13 cellular contexts compared by ENCODE assay signal in the genomic region with DNA sequence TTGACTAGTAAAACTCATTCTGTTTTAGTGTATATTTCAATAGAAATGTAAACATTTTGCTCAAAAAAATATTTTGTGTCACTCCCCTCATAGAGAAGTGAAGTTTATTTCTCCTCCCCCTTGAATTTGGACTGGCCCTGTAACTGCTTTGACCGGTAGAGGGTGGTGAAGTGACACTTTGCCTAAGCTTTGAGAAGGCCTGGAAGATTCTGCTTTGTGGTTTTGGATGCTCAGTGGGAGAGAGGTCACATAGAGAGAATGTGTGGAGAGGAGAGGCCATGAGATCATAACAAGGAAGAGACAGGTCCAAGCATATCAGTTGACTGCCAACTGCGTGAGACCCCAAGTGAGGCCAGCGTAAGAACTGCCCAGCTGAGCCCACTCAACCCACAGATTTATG. TPM values are rescaled to one million over a fixed set of nuclear protein-coding genes. Genes with fewer than 3 reads are reported as not detected.
A peak's percentile ranks its signal among the peaks of the same experiment; 100 is the strongest.
DNase-seq lines count a peak whose midpoint lies in the region; ATAC-seq and TF ChIP-seq lines count a peak whose summit lies in the region.
"Had no signal": no experiment of that assay in that cellular context is flagged by ENCODE, and none has a peak within 500 bp of the region (broad histone marks: within the 10 kb centered on the region; RNA-seq: fewer than 3 reads in every experiment).

No MANE protein-coding gene starts in this region.

- H3K36me3 ChIP-seq in HAP-1 (replicated peaks) = no peaks in the 10 kb centered on the region
- H3K36me3 ChIP-seq in fibroblast of lung (ENCODE audit: control insufficient read depth, insufficient read depth, low read length) = no peaks in the 10 kb centered on the region
- H3K36me3 ChIP-seq: colonic mucosa had no signal

- no peak overlapping the region for H3K27ac Mint-ChIP-seq in progenitor cell of endocrine pancreas
- H3K27ac Mint-ChIP-seq: activated CD8-positive, alpha-beta T cell treated with anti-CD3 and anti-CD28 coated beads, Interleukin-2, amount 10 ng/mL, durations not matched to agents 7 days and 5 days; activated naive CD4-positive, alpha-beta T cell treated with anti-CD3 and anti-CD28 coated beads, Interleukin-2, amount 50 U/mL, for 72 hours; naive B cell had no signal

- no peak for ATAC-seq in Right ventricle myocardium superior (ENCODE audit: poor library complexity)
- ATAC-seq: activated CD8-positive, alpha-beta T cell treated with anti-CD3 and anti-CD28 coated beads, Interleukin-2, amount 10 ng/mL, durations not matched to agents 7 days and 5 days; activated naive CD4-positive, alpha-beta T cell treated with anti-CD3 and anti-CD28 coated beads, Interleukin-2, amount 50 U/mL, for 72 hours had no signal

- H3K4me1 ChIP-seq in HAP-1 (no peaks in the 10 kb centered on the region; the same call in 1 of the 2 replicates), fibroblast of lung (ENCODE audit: control insufficient read depth, extremely low read depth, insufficient read depth, low read length) (no peaks in the 10 kb centered on the region)
- H3K4me1 ChIP-seq: colonic mucosa, testis had no signal

- no peak overlapping the region for H3K27ac ChIP-seq in fibroblast of lung (ENCODE audit: insufficient read depth, low read length)
- H3K27ac ChIP-seq: colonic mucosa, testis had no signal

- in situ Hi-C loops in HAP-1 (cut with MboI; ENCODE audit: low sequenced_read_pairs) = loop anchor here (5.0 kb wide), 1 partner anchor 107 kb away; no protein-coding TSS in a partner anchor

- no peaks in the 10 kb centered on the region for H3K4me1 Mint-ChIP-seq in progenitor cell of endocrine pancreas (ENCODE audit: low read depth)
- H3K4me1 Mint-ChIP-seq: naive B cell had no signal

- H3K9ac ChIP-seq in fibroblast of lung (ENCODE audit: insufficient read depth, low read length) = no peak overlapping the region

- no peak overlapping the region for H3K4me3 ChIP-seq in HAP-1
- H3K4me3 ChIP-seq in fibroblast of lung (replicated peaks in 1 of 4; ENCODE audit: control extremely low read depth in 1 of 4, insufficient read depth in 1 of 4, low read depth in 3 of 4, low read length in 4 of 4) = no peak overlapping the region
- H3K4me3 ChIP-seq: colonic mucosa, testis had no signal

- H3K27me3 Mint-ChIP-seq in progenitor cell of endocrine pancreas = peaks cover 8% of the 10 kb centered on the region

- no peak overlapping the region for H3K4me2 ChIP-seq in fibroblast of lung (ENCODE audit: extremely low read depth, insufficient read depth, low read length)

- no peaks in the 10 kb centered on the region for H3K79me2 ChIP-seq in fibroblast of lung (ENCODE audit: control insufficient read depth, insufficient read depth, low read length)

- DNase-seq in HAP-1 (ENCODE audit: low spot score in 2 of 2) (peak; percentile 65 to 75), RPMI7951 (ENCODE audit: low read depth) (peak; percentile 29), fibroblast of lung (ENCODE audit: low read depth in 2 of 2) (peak in 1 of 2 donors; percentile 28), progenitor cell of endocrine pancreas (ENCODE audit: low spot score, unreplicated experiment) (no peak), amniotic stem cell (lab: John Stamatoyannopoulos, UW) (no peak), Right ventricle myocardium superior (no peak)
- DNase-seq in effector CD8-positive, alpha-beta T cell (lab: John Stamatoyannopoulos, UW) = no peak
- DNase-seq: activated CD8-positive, alpha-beta T cell treated with anti-CD3 and anti-CD28 coated beads, Interleukin-2, amount 10 ng/mL, durations not matched to agents 7 days and 5 days; colonic mucosa; naive B cell; NCI-H446 treated with DMSO at 0.1 percent for 48 hours; testis had no signal

- H4K20me1 ChIP-seq in fibroblast of lung (ENCODE audit: control insufficient read depth, extremely low read depth, insufficient read depth, low read length) = no peaks in the 10 kb centered on the region

- H3K4me3 Mint-ChIP-seq in progenitor cell of endocrine pancreas (ENCODE audit: low read depth) = no peak overlapping the region
- H3K4me3 Mint-ChIP-seq: activated CD8-positive, alpha-beta T cell treated with anti-CD3 and anti-CD28 coated beads, Interleukin-2, amount 10 ng/mL, durations not matched to agents 7 days and 5 days; naive B cell had no signal

- H3K27me3 ChIP-seq in HAP-1 (ENCODE audit: low read depth) = no peaks in the 10 kb centered on the region
- H3K27me3 ChIP-seq in fibroblast of lung (ENCODE audit: control insufficient read depth, insufficient read depth, low read length) = no peaks in the 10 kb centered on the region
- H3K27me3 ChIP-seq: colonic mucosa, testis had no signal

- peak; percentile 7 to 38 for TF ChIP-seq CTCF in fibroblast of lung (conservative IDR thresholded peaks at IDR 0.05 in 1 of 2, IDR thresholded peaks at IDR 0.05 in 1 of 2; ENCODE audit: low read depth in 1 of 2, low read length in 2 of 2)
- TF ChIP-seq CTCF in progenitor cell of endocrine pancreas (IDR thresholded peaks at IDR 0.05; ENCODE audit: unreplicated experiment) = peak; percentile 47

- H2AFZ ChIP-seq in fibroblast of lung (ENCODE audit: low read length) = no peak overlapping the region

- H3K36me3 Mint-ChIP-seq in progenitor cell of endocrine pancreas (ENCODE audit: insufficient read depth) = no peaks in the 10 kb centered on the region
- H3K36me3 Mint-ChIP-seq: activated naive CD4-positive, alpha-beta T cell treated with anti-CD3 and anti-CD28 coated beads, Interleukin-2, amount 50 U/mL, for 72 hours; naive B cell had no signal

- no peaks in the 10 kb centered on the region for H3K9me3 ChIP-seq in HAP-1
- H3K9me3 ChIP-seq in fibroblast of lung (ENCODE audit: control insufficient read depth, insufficient read depth, low read depth, low read length) = no peaks in the 10 kb centered on the region
- H3K9me3 ChIP-seq: colonic mucosa, testis had no signal

- intact Hi-C loops in Right ventricle myocardium superior (cut with DNase I) = no loop called here

- peaks cover 3% of the 10 kb centered on the region for H3K9me3 Mint-ChIP-seq in progenitor cell of endocrine pancreas (ENCODE audit: low read depth)
- H3K9me3 Mint-ChIP-seq: activated naive CD4-positive, alpha-beta T cell treated with anti-CD3 and anti-CD28 coated beads, Interleukin-2, amount 50 U/mL, for 72 hours had no signal

RNA-seq across cellular contexts. Expression of gene ARX, which starts 19.1 kb away (rescaled TPM):
- not detected in 2 replicates for total RNA-seq in RPMI7951 (2014; rRNA removed; shearing (Covaris generic))
- total RNA-seq in fibroblast of lung (not detected in 2 replicates), progenitor cell of endocrine pancreas (4.5 and 5.8 TPM in 2 replicates), Right ventricle myocardium superior (not detected)
- not detected in 2 replicates for polyA plus RNA-seq in fibroblast of lung
- not detected in 2 replicates for polyA plus RNA-seq in fibroblast of lung (2012)
- polyA minus RNA-seq in fibroblast of lung (ENCODE audit: low replicate concordance) = not detected in 2 replicates
- total RNA-seq: activated CD8-positive, alpha-beta T cell treated with anti-CD3 and anti-CD28 coated beads, Interleukin-2, amount 10 ng/mL, durations not matched to agents 7 days and 5 days; activated naive CD4-positive, alpha-beta T cell treated with anti-CD3 and anti-CD28 coated beads, Interleukin-2, amount 50 U/mL, for 72 hours had no signal

Comparison
In these comparisons a context has a peak if more than half of its experiments do, and no peak if none do; other contexts are left out.
1. DNase-seq: peak in HAP-1 (2 of 2) and RPMI7951 (single experiment); none in progenitor cell of endocrine pancreas (single experiment), effector CD8-positive, alpha-beta T cell (single experiment), amniotic stem cell (single experiment) and Right ventricle myocardium superior (single experiment).